In genomic region chrX:100872161-100872560, GRCh38 we compare ENCODE assay signal across 21 cellular contexts. TPM values are rescaled to one million over a fixed set of nuclear protein-coding genes. Genes with fewer than 3 reads are reported as not detected.
DNase-seq lines count a peak whose midpoint lies in the region; FAIRE-seq and TF ChIP-seq lines count a peak whose summit lies in the region.
"Had no signal": no experiment of that assay in that cellular context is flagged by ENCODE, and none has a peak within 500 bp of the region (broad histone marks: within the 10 kb centered on the region; RNA-seq: fewer than 3 reads in every experiment).

No MANE protein-coding gene starts in this region.

- no peaks in the 10 kb centered on the region for H4K20me1 ChIP-seq in astrocyte (ENCODE audit: insufficient read depth, low read length)
- no peaks in the 10 kb centered on the region for H4K20me1 ChIP-seq in fibroblast of lung (ENCODE audit: control insufficient read depth, extremely low read depth, insufficient read depth, low read length)
- H4K20me1 ChIP-seq: BLaER1 had no signal

- no peaks in the 10 kb centered on the region for H3K9me3 ChIP-seq in astrocyte (ENCODE audit: insufficient read depth, low read depth, low read length)
- H3K9me3 ChIP-seq in fibroblast of lung (ENCODE audit: control insufficient read depth, insufficient read depth, low read depth, low read length) = no peaks in the 10 kb centered on the region
- H3K9me3 ChIP-seq in Peyer's patch = no peaks in the 10 kb centered on the region
- H3K9me3 ChIP-seq: BLaER1, SJCRH30 had no signal

- H2AFZ ChIP-seq in astrocyte (ENCODE audit: low read depth, low read length) = no peak overlapping the region
- H2AFZ ChIP-seq in fibroblast of lung (ENCODE audit: low read length) = no peak overlapping the region

- H3K9me3 Mint-ChIP-seq in astrocyte (ENCODE audit: unreplicated experiment) = no peaks in the 10 kb centered on the region
- H3K9me3 Mint-ChIP-seq: CD4-positive, alpha-beta memory T cell had no signal

- DNase-seq in EH (ENCODE audit: low read depth) (peak; percentile 26), astrocyte (ENCODE audit: low read depth) (peak; percentile 51), fibroblast of lung (ENCODE audit: low read depth in 2 of 2) (peak; percentile 28 to 61), NCI-H1048 (lab: John Stamatoyannopoulos, UW) (no peak), Peyer's patch (no peak), activated T-cell treated with anti-CD3 and anti-CD28 coated beads for 4 hours (no peak)
- no peak for DNase-seq in activated effector memory CD4-positive, alpha-beta T cell treated with Interleukin-2 at 50 U/mL for 16 hours
- DNase-seq: CD4-positive, alpha-beta memory T cell; DMS79; HCEC 1CT; NCI-H1417 treated with DMSO at 0.1 percent for 48 hours; NCI-H187 treated with DMSO at 0.1 percent for 48 hours; NCI-H2227 treated with DMSO at 0.1 percent for 48 hours; NCI-H524 treated with DMSO at 0.1 percent for 48 hours; SJCRH30 had no signal

- H3K9ac ChIP-seq in astrocyte (ENCODE audit: low read length) (no peak overlapping the region), fibroblast of lung (ENCODE audit: insufficient read depth, low read length) (no peak overlapping the region), rectal smooth muscle tissue (ENCODE audit: low read length) (no peak overlapping the region)
- H3K9ac ChIP-seq: BLaER1 had no signal

- H3K79me2 ChIP-seq in astrocyte (ENCODE audit: insufficient read depth, low read length) (no peaks in the 10 kb centered on the region), fibroblast of lung (ENCODE audit: control insufficient read depth, insufficient read depth, low read length) (no peaks in the 10 kb centered on the region)

- H3K4me2 ChIP-seq in astrocyte (ENCODE audit: low read length) (no peak overlapping the region), fibroblast of lung (ENCODE audit: extremely low read depth, insufficient read depth, low read length) (no peak overlapping the region)
- H3K4me2 ChIP-seq: BLaER1 had no signal

- no peak overlapping the region for H3K27ac Mint-ChIP-seq in astrocyte (ENCODE audit: unreplicated experiment)

- H3K36me3 ChIP-seq in astrocyte (ENCODE audit: insufficient read depth, low read length) (no peaks in the 10 kb centered on the region), fibroblast of lung (ENCODE audit: control insufficient read depth, insufficient read depth, low read length) (no peaks in the 10 kb centered on the region), rectal smooth muscle tissue (ENCODE audit: control insufficient read depth, insufficient read depth, low read length) (no peaks in the 10 kb centered on the region), Peyer's patch (no peaks in the 10 kb centered on the region)
- H3K36me3 ChIP-seq: BLaER1, SJCRH30 had no signal

- H3K27me3 ChIP-seq in astrocyte (ENCODE audit: insufficient read depth, low read length) (no peaks in the 10 kb centered on the region), fibroblast of lung (ENCODE audit: control insufficient read depth, insufficient read depth, low read length) (no peaks in the 10 kb centered on the region), rectal smooth muscle tissue (ENCODE audit: control insufficient read depth, insufficient read depth, low read length) (no peaks in the 10 kb centered on the region), Peyer's patch (no peaks in the 10 kb centered on the region)
- H3K27me3 ChIP-seq: BLaER1, SJCRH30 had no signal

- TF ChIP-seq CTCF in astrocyte (IDR thresholded peaks at IDR 0.05; ENCODE audit: insufficient read depth, low read depth, low read length) (no peak), fibroblast of lung (conservative IDR thresholded peaks at IDR 0.05 in 1 of 2, IDR thresholded peaks at IDR 0.05 in 1 of 2; ENCODE audit: low read depth in 1 of 2, low read length in 2 of 2) (no peak), Peyer's patch (IDR thresholded peaks at IDR 0.05) (no peak)

- no peaks in the 10 kb centered on the region for H3K36me3 Mint-ChIP-seq in astrocyte (ENCODE audit: low read depth, unreplicated experiment)
- H3K36me3 Mint-ChIP-seq: CD4-positive, alpha-beta memory T cell had no signal

- H3K27ac ChIP-seq in astrocyte (ENCODE audit: low read depth, low read length) = no peak overlapping the region
- H3K27ac ChIP-seq in fibroblast of lung (ENCODE audit: insufficient read depth, low read length) = no peak overlapping the region
- H3K27ac ChIP-seq in rectal smooth muscle tissue (ENCODE audit: low read depth, low read length) = no peak overlapping the region
- no peak overlapping the region for H3K27ac ChIP-seq in Peyer's patch
- H3K27ac ChIP-seq: BLaER1, HL-60, SJCRH30 had no signal

- peaks cover 6% of the 10 kb centered on the region for H3K4me1 Mint-ChIP-seq in astrocyte (ENCODE audit: low read depth, unreplicated experiment)
- H3K4me1 Mint-ChIP-seq: CD4-positive, alpha-beta memory T cell had no signal

- no peak for TF ChIP-seq POLR2A in Peyer's patch (IDR thresholded peaks at IDR 0.05)

- H3K4me1 ChIP-seq in astrocyte (ENCODE audit: insufficient read depth, low read length) (no peaks in the 10 kb centered on the region), fibroblast of lung (ENCODE audit: control insufficient read depth, extremely low read depth, insufficient read depth, low read length) (no peaks in the 10 kb centered on the region), rectal smooth muscle tissue (ENCODE audit: control insufficient read depth, insufficient read depth, low read length) (no peaks in the 10 kb centered on the region), Peyer's patch (no peaks in the 10 kb centered on the region)
- H3K4me1 ChIP-seq: BLaER1, SJCRH30 had no signal

- H3K4me3 ChIP-seq in astrocyte (ENCODE audit: insufficient read depth, low read depth, low read length) = no peak overlapping the region
- H3K4me3 ChIP-seq in fibroblast of lung (replicated peaks in 1 of 4; ENCODE audit: control extremely low read depth in 1 of 4, insufficient read depth in 1 of 4, low read depth in 3 of 4, low read length in 4 of 4) = no peak overlapping the region
- H3K4me3 ChIP-seq in rectal smooth muscle tissue (ENCODE audit: low read length) = peak overlapping the region; percentile 13
- H3K4me3 ChIP-seq in Peyer's patch = no peak overlapping the region
- H3K4me3 ChIP-seq: BLaER1, SJCRH30 had no signal

- FAIRE-seq in astrocyte (lab: Jason Lieb, UNC) = no peak
- FAIRE-seq: A204.1 had no signal

- no peaks in the 10 kb centered on the region for H3K27me3 Mint-ChIP-seq in astrocyte (ENCODE audit: low read depth, unreplicated experiment)
- H3K27me3 Mint-ChIP-seq: CD4-positive, alpha-beta memory T cell had no signal

- no peak overlapping the region for H3K4me3 Mint-ChIP-seq in astrocyte (ENCODE audit: unreplicated experiment)
- H3K4me3 Mint-ChIP-seq: CD4-positive, alpha-beta memory T cell had no signal

RNA-seq across cellular contexts. Expression of gene NOX1, which starts 2.0 kb away (rescaled TPM):
- total RNA-seq in astrocyte (not detected in 2 replicates), fibroblast of lung (not detected in 2 replicates), Peyer's patch (1 to 10 TPM in 2 of 4 donors, under 1 TPM in 1, not detected in 1; 0.88 to 2.7 (median 1.9) TPM)
- polyA plus RNA-seq in fibroblast of lung = not detected in 2 replicates
- polyA plus RNA-seq in fibroblast of lung (2012) = not detected in 2 replicates
- not detected in 2 replicates for polyA minus RNA-seq in fibroblast of lung (ENCODE audit: low replicate concordance)
- total RNA-seq: CD4-positive, alpha-beta memory T cell; G401; M059J; SJCRH30 had no signal
- polyA plus RNA-seq: CD4-positive, alpha-beta memory T cell had no signal

RNA-seq across cellular contexts. Expression of gene CSTF2, which starts 52.0 kb away (rescaled TPM):
- total RNA-seq in astrocyte = 14.6 and 17.8 TPM in 2 replicates
- total RNA-seq in fibroblast of lung = 11.4 and 13.4 TPM in 2 replicates
- 16.3 and 25.6 TPM in 2 replicates for polyA plus RNA-seq in fibroblast of lung
- 11.7 and 16.7 TPM in 2 replicates for polyA plus RNA-seq in fibroblast of lung (2012)
- 14.3 and 16.6 TPM in 2 replicates for polyA minus RNA-seq in fibroblast of lung (ENCODE audit: low replicate concordance)
- 10 to 100 TPM; 20.1 to 30.1 (median 25.4) TPM for total RNA-seq in Peyer's patch

RNA-seq across cellular contexts. Expression of gene XKRX, which starts 56.6 kb away (rescaled TPM):
- not detected in 2 replicates for total RNA-seq in astrocyte
- under 0.01 and 0.17 TPM in 2 replicates for total RNA-seq in fibroblast of lung
- 0.02 and 0.19 TPM in 2 replicates for polyA plus RNA-seq in fibroblast of lung
- polyA plus RNA-seq in fibroblast of lung (2012) = not detected in 2 replicates
- not detected in 2 replicates for polyA minus RNA-seq in fibroblast of lung (ENCODE audit: low replicate concordance)
- total RNA-seq in Peyer's patch = 10 to 100 TPM in 3 of 4 donors, 1 to 10 TPM in 1; 5.0 to 63.7 (median 23.1) TPM
- total RNA-seq: G401 had no signal
- polyA plus RNA-seq: CD4-positive, alpha-beta memory T cell had no signal

Comparison
In these comparisons a context has a peak if more than half of its experiments do, and no peak if none do; other contexts are left out.
1. DNase-seq: peak in EH (single experiment), astrocyte (single experiment) and fibroblast of lung (2 of 2); none in activated effector memory CD4-positive, alpha-beta T cell treated with Interleukin-2 at 50 U/mL for 16 hours (single experiment), NCI-H1048 (single experiment), Peyer's patch (0 of 3) and activated T-cell treated with anti-CD3 and anti-CD28 coated beads for 4 hours (single experiment).